Comparison of ENCODE assay signal across 30 cellular contexts in the genomic region with DNA sequence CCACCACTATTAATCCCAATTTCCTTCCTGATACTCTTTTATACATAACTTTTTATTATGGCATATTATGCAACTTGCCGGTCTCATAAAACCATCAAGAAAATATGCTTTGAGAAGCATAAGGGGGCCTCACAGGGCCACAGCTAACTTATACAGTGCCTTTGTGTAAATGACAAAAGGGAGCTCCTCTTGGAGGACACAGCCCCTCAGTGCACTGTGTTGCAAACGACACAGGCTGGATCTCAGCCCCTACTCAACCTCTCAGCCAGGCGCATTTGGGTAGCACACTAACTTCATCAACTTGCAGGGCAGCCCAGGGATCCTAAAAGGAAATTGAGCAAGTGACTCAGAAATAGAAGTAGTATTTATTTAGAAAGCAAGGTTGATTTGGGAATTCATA.
"Had no signal": no experiment of that assay in that cellular context is flagged by ENCODE, and none has a peak within 500 bp of the region (broad histone marks: within the 10 kb centered on the region; RNA-seq: fewer than 3 reads in every experiment).

No MANE protein-coding gene starts in this region.

- H3K4me2 ChIP-seq: smooth muscle cell had no signal

- H3K27me3 ChIP-seq: ovary, sigmoid colon, upper lobe of left lung, vagina had no signal

- H3K27ac Mint-ChIP-seq: activated CD8-positive, alpha-beta T cell treated with anti-CD3 and anti-CD28 coated beads for 36 hours; activated naive CD4-positive, alpha-beta T cell treated with anti-CD3 and anti-CD28 coated beads, Interleukin-2, amount 50 U/mL, for 72 hours; mesothelial cell of epicardium; nephron progenitor cell; stimulated activated memory B cell treated with anti-CD40 and anti-IgM and Interleukin-4, amounts not matched to agents 10 μg/mL and 1 μg/mL and 100 μg/mL, for 72 hours; T-cell; T-helper 2 cell treated with Interferon-gamma antibody and Interleukin-4, amounts not matched to agents 5 μg/mL and 100 μg/mL, for 36 hours had no signal

- H3K9me3 Mint-ChIP-seq: activated CD8-positive, alpha-beta T cell treated with anti-CD3 and anti-CD28 coated beads for 36 hours; activated naive CD4-positive, alpha-beta T cell treated with anti-CD3 and anti-CD28 coated beads, Interleukin-2, amount 50 U/mL, for 72 hours; activated T-cell treated with anti-CD3 and anti-CD28 coated beads, Interleukin-2, amount 50 U/mL, for 4 hours; mesothelial cell of epicardium; naive B cell; nephron progenitor cell; stimulated activated memory B cell treated with anti-CD40 and anti-IgM and Interleukin-4, amounts not matched to agents 10 μg/mL and 1 μg/mL and 100 μg/mL, for 72 hours; stimulated activated naive CD8-positive, alpha-beta T cell treated with anti-CD3 and anti-CD28 coated beads, Interleukin-15, amount 100 ng/mL, for 72 hours; T-cell; T-helper 2 cell treated with Interferon-gamma antibody and Interleukin-4, amounts not matched to agents 5 μg/mL and 100 μg/mL, for 36 hours had no signal

- H3K4me1 ChIP-seq: prostate gland, sigmoid colon, upper lobe of left lung, vagina had no signal

- H3K36me3 ChIP-seq: ovary had no signal

- H3K4me3 ChIP-seq: ovary, prostate gland, sigmoid colon, smooth muscle cell, upper lobe of left lung, vagina had no signal

- H3K4me3 Mint-ChIP-seq: activated CD8-positive, alpha-beta T cell treated with anti-CD3 and anti-CD28 coated beads for 36 hours; activated T-cell treated with anti-CD3 and anti-CD28 coated beads, Interleukin-2, amount 50 U/mL, for 4 hours; mesothelial cell of epicardium; naive B cell; nephron progenitor cell; stimulated activated memory B cell treated with anti-CD40 and anti-IgM and Interleukin-4, amounts not matched to agents 10 μg/mL and 1 μg/mL and 100 μg/mL, for 72 hours; stimulated activated naive CD8-positive, alpha-beta T cell treated with anti-CD3 and anti-CD28 coated beads, Interleukin-15, amount 100 ng/mL, for 72 hours; T-cell; T-helper 2 cell treated with Interferon-gamma antibody and Interleukin-4, amounts not matched to agents 5 μg/mL and 100 μg/mL, for 36 hours had no signal

- H3K27ac ChIP-seq: ovary, prostate gland, sigmoid colon, upper lobe of left lung, vagina, VCaP had no signal

- H3K9me3 ChIP-seq: ovary, prostate gland, sigmoid colon, upper lobe of left lung, vagina had no signal

- H3K27me3 Mint-ChIP-seq: activated CD8-positive, alpha-beta T cell treated with anti-CD3 and anti-CD28 coated beads for 36 hours; naive B cell; stimulated activated memory B cell treated with anti-CD40 and anti-IgM and Interleukin-4, amounts not matched to agents 10 μg/mL and 1 μg/mL and 100 μg/mL, for 72 hours; stimulated activated naive CD8-positive, alpha-beta T cell treated with anti-CD3 and anti-CD28 coated beads, Interleukin-15, amount 100 ng/mL, for 72 hours; T-cell had no signal

- H3K4me1 Mint-ChIP-seq: mesothelial cell of epicardium; naive B cell; nephron progenitor cell; stimulated activated memory B cell treated with anti-CD40 and anti-IgM and Interleukin-4, amounts not matched to agents 10 μg/mL and 1 μg/mL and 100 μg/mL, for 72 hours; stimulated activated naive CD8-positive, alpha-beta T cell treated with anti-CD3 and anti-CD28 coated beads, Interleukin-15, amount 100 ng/mL, for 72 hours; T-cell had no signal

- H3K36me3 Mint-ChIP-seq: activated naive CD4-positive, alpha-beta T cell treated with anti-CD3 and anti-CD28 coated beads, Interleukin-2, amount 50 U/mL, for 72 hours had no signal

- DNase-seq: activated CD4-positive, alpha-beta T cell treated with anti-CD3 and anti-CD28 coated beads, Interleukin-2, amount 50 U/mL, for 1 hour; activated CD4-positive, CD25-positive, alpha-beta regulatory T cell treated with anti-CD3 and anti-CD28 coated beads, Interleukin-2, amount 50 U/mL, for 72 hours; activated CD8-positive, alpha-beta T cell treated with anti-CD3 and anti-CD28 coated beads for 36 hours; activated naive CD4-positive, alpha-beta T cell; activated T-cell treated with anti-CD3 and anti-CD28 coated beads, Interleukin-2, amount 50 U/mL, for 4 hours; caudate nucleus; foreskin fibroblast; head of caudate nucleus; hippocampal formation; naive B cell; nephron progenitor cell; ovary; sigmoid colon; stimulated activated CD4-positive, alpha-beta T cell treated with anti-CD3 and anti-CD28 coated beads, Interleukin-1b, Interleukin-23, amount 100 ng/mL, for 48 hours; stimulated activated CD4-positive, alpha-beta T cell treated with anti-CD3 and anti-CD28 coated beads, Interleukin-4, amount 100 ng/mL, for 4 hours; stimulated activated CD8-positive, alpha-beta memory T cell treated with anti-CD3 and anti-CD28 coated beads, Interleukin-4, amount 100 ng/mL, for 48 hours; stimulated activated naive CD8-positive, alpha-beta T cell treated with anti-CD3 and anti-CD28 coated beads, Interleukin-15, amount 100 ng/mL, for 72 hours; substantia nigra; T-cell; upper lobe of left lung had no signal

- ATAC-seq: activated CD8-positive, alpha-beta T cell treated with anti-CD3 and anti-CD28 coated beads for 36 hours; activated naive CD4-positive, alpha-beta T cell treated with anti-CD3 and anti-CD28 coated beads, Interleukin-2, amount 50 U/mL, for 72 hours; activated T-cell treated with anti-CD3 and anti-CD28 coated beads, Interleukin-2, amount 50 U/mL, for 4 hours; esophagus mucosa; stimulated activated memory B cell treated with anti-CD40 and anti-IgM and Interleukin-4, amounts not matched to agents 10 μg/mL and 1 μg/mL and 100 μg/mL, for 72 hours; stimulated activated naive CD8-positive, alpha-beta T cell treated with anti-CD3 and anti-CD28 coated beads, Interleukin-15, amount 100 ng/mL, for 72 hours; T-cell had no signal

- FAIRE-seq: TTC549 had no signal
